Comparison of ENCODE assay signal across 1 cellular context in the genomic region with DNA sequence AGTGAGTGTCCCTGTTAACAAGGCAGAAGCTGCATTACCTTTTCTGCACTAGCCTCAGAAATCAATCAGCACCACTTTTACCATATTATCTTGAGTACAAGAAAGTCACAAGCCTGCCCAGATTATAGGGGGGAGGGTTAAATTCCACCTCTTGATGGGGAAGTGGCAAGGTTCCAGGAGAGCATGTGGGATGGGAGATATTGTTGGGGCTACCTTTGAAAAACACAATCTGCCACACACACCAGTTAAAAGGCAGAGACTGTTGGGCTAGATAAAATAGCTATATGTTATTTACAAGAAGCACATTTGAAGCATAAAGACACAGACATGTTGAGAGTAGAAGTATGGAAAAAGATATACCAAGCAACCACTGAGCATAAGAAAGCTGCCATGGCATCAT.
TF ChIP-seq lines count a peak whose summit lies in the region.

No MANE protein-coding gene starts in this region.

TF ChIP-seq in K562, 482 proteins besides CTCF, POLR2A, EP300 and RAD21 (continued from another document and continues in another):
- TF ChIP-seq, protein P1, sequence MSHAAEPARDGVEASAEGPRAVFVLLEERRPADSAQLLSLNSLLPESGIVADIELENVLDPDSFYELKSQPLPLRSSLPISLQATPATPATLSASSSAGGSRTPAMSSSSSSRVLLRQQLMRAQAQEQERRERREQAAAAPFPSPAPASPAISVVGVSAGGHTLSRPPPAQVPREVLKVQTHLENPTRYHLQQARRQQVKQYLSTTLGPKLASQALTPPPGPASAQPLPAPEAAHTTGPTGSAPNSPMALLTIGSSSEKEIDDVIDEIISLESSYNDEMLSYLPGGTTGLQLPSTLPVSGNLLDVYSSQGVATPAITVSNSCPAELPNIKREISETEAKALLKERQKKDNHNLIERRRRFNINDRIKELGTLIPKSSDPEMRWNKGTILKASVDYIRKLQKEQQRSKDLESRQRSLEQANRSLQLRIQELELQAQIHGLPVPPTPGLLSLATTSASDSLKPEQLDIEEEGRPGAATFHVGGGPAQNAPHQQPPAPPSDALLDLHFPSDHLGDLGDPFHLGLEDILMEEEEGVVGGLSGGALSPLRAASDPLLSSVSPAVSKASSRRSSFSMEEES (CRISPR knock-in tag; IDR thresholded peaks at IDR 0.05), result 0 out of 2 replicates have a peak, but pooled peaks have one; percentile 16
- TF ChIP-seq LEF1 (IDR thresholded peaks at IDR 0.05) (peak; percentile 98), FOXK2 (conservative IDR thresholded peaks at IDR 0.05 in 1 of 2, IDR thresholded peaks at IDR 0.05 in 1 of 2; ENCODE audit: low read depth in 2 of 2) (peak; percentile 74 to 83; a peak in 3 of 4 replicates), NUFIP1 (IDR thresholded peaks at IDR 0.05; ENCODE audit: partially characterized antibody) (no peak), ZNF561 (CRISPR knock-in tag; conservative IDR thresholded peaks at IDR 0.05) (no peak), ADNP (tag; IDR thresholded peaks at IDR 0.05) (peak; percentile 63), ZNF436 (CRISPR knock-in tag; IDR thresholded peaks at IDR 0.05) (no peak), HDAC1 (IDR thresholded peaks at IDR 0.05) (peak; percentile 96 to 99), ETV1 (tag; conservative IDR thresholded peaks at IDR 0.05; ENCODE audit: low read depth) (no peak), COPS2 (conservative IDR thresholded peaks at IDR 0.05) (no peak), KDM5B (IDR thresholded peaks at IDR 0.05; ENCODE audit: insufficient replicate concordance, low read depth, low read length) (no peak), ZNF445 (CRISPR knock-in tag; IDR thresholded peaks at IDR 0.05; ENCODE audit: low read depth) (no peak), NEUROD1 (IDR thresholded peaks at IDR 0.05; ENCODE audit: borderline replicate concordance, low read depth, low read length, partially characterized antibody) (peak; percentile 73), EZH2 (IDR thresholded peaks at IDR 0.05; ENCODE audit: borderline replicate concordance, low read depth, low read length) (peak; percentile 83; the same call in 1 of the 2 replicates), ZKSCAN8 (CRISPR knock-in tag; IDR thresholded peaks at IDR 0.05) (peak; percentile 83), DNMT1 (IDR thresholded peaks at IDR 0.05) (no peak), POLR2AphosphoS5 (IDR thresholded peaks at IDR 0.05; ENCODE audit: control insufficient read depth, insufficient read depth, low read depth, low read length) (peak; percentile 97), CBX8 (IDR thresholded peaks at IDR 0.05; ENCODE audit: borderline replicate concordance, extremely low read depth, low read depth, low read length, poor library complexity, severe bottlenecking) (no peak), FOSL1 (tag; conservative IDR thresholded peaks at IDR 0.05) (peak; percentile 63), TAF7 (tag; IDR thresholded peaks at IDR 0.05) (no peak), RBM14 (IDR thresholded peaks at IDR 0.05; ENCODE audit: borderline replicate concordance, insufficient read depth, low read depth, low read length) (no peak), MAZ (CRISPR knock-in tag; conservative IDR thresholded peaks at IDR 0.05 in 1 of 2, IDR thresholded peaks at IDR 0.05 in 1 of 2) (peak; percentile 45 to 59; a peak in 1 of 4 replicates), ZNF551 (CRISPR knock-in tag; IDR thresholded peaks at IDR 0.05) (no peak), TRIM28 (IDR thresholded peaks at IDR 0.05) (no peak), ELF4 (CRISPR knock-in tag; IDR thresholded peaks at IDR 0.05) (peak; percentile 94), ZNF239 (CRISPR knock-in tag; IDR thresholded peaks at IDR 0.05) (peak; percentile 50; the same call in 1 of the 2 replicates), ZNF589 (CRISPR knock-in tag; IDR thresholded peaks at IDR 0.05; ENCODE audit: low read depth) (peak; percentile 87), ZNF174 (CRISPR knock-in tag; IDR thresholded peaks at IDR 0.05) (no peak), E2F3 (CRISPR knock-in tag; IDR thresholded peaks at IDR 0.05) (no peak), CBX5 (IDR thresholded peaks at IDR 0.05; ENCODE audit: borderline replicate concordance, low read depth) (no peak), GTF2E2 (tag; IDR thresholded peaks at IDR 0.05) (no peak), ZNF140 (CRISPR knock-in tag; IDR thresholded peaks at IDR 0.05) (no peak)
- TF ChIP-seq, protein P2, sequence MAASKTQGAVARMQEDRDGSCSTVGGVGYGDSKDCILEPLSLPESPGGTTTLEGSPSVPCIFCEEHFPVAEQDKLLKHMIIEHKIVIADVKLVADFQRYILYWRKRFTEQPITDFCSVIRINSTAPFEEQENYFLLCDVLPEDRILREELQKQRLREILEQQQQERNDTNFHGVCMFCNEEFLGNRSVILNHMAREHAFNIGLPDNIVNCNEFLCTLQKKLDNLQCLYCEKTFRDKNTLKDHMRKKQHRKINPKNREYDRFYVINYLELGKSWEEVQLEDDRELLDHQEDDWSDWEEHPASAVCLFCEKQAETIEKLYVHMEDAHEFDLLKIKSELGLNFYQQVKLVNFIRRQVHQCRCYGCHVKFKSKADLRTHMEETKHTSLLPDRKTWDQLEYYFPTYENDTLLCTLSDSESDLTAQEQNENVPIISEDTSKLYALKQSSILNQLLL (CRISPR knock-in tag; IDR thresholded peaks at IDR 0.05; ENCODE audit: borderline replicate concordance), result no peak
- TF ChIP-seq, protein P3, sequence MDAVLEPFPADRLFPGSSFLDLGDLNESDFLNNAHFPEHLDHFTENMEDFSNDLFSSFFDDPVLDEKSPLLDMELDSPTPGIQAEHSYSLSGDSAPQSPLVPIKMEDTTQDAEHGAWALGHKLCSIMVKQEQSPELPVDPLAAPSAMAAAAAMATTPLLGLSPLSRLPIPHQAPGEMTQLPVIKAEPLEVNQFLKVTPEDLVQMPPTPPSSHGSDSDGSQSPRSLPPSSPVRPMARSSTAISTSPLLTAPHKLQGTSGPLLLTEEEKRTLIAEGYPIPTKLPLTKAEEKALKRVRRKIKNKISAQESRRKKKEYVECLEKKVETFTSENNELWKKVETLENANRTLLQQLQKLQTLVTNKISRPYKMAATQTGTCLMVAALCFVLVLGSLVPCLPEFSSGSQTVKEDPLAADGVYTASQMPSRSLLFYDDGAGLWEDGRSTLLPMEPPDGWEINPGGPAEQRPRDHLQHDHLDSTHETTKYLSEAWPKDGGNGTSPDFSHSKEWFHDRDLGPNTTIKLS (IDR thresholded peaks at IDR 0.05; ENCODE audit: borderline replicate concordance, low read depth), result 0 out of 2 replicates have a peak, but pooled peaks have one; percentile 36
- TF ChIP-seq, protein P4, sequence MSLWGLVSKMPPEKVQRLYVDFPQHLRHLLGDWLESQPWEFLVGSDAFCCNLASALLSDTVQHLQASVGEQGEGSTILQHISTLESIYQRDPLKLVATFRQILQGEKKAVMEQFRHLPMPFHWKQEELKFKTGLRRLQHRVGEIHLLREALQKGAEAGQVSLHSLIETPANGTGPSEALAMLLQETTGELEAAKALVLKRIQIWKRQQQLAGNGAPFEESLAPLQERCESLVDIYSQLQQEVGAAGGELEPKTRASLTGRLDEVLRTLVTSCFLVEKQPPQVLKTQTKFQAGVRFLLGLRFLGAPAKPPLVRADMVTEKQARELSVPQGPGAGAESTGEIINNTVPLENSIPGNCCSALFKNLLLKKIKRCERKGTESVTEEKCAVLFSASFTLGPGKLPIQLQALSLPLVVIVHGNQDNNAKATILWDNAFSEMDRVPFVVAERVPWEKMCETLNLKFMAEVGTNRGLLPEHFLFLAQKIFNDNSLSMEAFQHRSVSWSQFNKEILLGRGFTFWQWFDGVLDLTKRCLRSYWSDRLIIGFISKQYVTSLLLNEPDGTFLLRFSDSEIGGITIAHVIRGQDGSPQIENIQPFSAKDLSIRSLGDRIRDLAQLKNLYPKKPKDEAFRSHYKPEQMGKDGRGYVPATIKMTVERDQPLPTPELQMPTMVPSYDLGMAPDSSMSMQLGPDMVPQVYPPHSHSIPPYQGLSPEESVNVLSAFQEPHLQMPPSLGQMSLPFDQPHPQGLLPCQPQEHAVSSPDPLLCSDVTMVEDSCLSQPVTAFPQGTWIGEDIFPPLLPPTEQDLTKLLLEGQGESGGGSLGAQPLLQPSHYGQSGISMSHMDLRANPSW (CRISPR knock-in tag; IDR thresholded peaks at IDR 0.05), result no peak
- TF ChIP-seq, protein P5, sequence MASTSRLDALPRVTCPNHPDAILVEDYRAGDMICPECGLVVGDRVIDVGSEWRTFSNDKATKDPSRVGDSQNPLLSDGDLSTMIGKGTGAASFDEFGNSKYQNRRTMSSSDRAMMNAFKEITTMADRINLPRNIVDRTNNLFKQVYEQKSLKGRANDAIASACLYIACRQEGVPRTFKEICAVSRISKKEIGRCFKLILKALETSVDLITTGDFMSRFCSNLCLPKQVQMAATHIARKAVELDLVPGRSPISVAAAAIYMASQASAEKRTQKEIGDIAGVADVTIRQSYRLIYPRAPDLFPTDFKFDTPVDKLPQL (IDR thresholded peaks at IDR 0.05; ENCODE audit: extremely low read depth, insufficient read length), result no peak
- TF ChIP-seq, protein P6, sequence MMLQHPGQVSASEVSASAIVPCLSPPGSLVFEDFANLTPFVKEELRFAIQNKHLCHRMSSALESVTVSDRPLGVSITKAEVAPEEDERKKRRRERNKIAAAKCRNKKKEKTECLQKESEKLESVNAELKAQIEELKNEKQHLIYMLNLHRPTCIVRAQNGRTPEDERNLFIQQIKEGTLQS (IDR thresholded peaks at IDR 0.05), result peak; percentile 43; the same call in 1 of the 2 replicates
- TF ChIP-seq, protein P6 (CRISPR knock-in tag; conservative IDR thresholded peaks at IDR 0.05), result no peak
- TF ChIP-seq, protein P7, sequence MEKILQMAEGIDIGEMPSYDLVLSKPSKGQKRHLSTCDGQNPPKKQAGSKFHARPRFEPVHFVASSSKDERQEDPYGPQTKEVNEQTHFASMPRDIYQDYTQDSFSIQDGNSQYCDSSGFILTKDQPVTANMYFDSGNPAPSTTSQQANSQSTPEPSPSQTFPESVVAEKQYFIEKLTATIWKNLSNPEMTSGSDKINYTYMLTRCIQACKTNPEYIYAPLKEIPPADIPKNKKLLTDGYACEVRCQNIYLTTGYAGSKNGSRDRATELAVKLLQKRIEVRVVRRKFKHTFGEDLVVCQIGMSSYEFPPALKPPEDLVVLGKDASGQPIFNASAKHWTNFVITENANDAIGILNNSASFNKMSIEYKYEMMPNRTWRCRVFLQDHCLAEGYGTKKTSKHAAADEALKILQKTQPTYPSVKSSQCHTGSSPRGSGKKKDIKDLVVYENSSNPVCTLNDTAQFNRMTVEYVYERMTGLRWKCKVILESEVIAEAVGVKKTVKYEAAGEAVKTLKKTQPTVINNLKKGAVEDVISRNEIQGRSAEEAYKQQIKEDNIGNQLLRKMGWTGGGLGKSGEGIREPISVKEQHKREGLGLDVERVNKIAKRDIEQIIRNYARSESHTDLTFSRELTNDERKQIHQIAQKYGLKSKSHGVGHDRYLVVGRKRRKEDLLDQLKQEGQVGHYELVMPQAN (IDR thresholded peaks at IDR 0.05; ENCODE audit: borderline replicate concordance), result no peak
- TF ChIP-seq, protein P8, sequence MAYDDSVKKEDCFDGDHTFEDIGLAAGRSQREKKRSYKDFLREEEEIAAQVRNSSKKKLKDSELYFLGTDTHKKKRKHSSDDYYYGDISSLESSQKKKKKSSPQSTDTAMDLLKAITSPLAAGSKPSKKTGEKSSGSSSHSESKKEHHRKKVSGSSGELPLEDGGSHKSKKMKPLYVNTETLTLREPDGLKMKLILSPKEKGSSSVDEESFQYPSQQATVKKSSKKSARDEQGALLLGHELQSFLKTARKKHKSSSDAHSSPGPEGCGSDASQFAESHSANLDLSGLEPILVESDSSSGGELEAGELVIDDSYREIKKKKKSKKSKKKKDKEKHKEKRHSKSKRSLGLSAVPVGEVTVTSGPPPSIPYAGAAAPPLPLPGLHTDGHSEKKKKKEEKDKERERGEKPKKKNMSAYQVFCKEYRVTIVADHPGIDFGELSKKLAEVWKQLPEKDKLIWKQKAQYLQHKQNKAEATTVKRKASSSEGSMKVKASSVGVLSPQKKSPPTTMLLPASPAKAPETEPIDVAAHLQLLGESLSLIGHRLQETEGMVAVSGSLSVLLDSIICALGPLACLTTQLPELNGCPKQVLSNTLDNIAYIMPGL (CRISPR knock-in tag; IDR thresholded peaks at IDR 0.05), result no peak
- TF ChIP-seq, protein P9, sequence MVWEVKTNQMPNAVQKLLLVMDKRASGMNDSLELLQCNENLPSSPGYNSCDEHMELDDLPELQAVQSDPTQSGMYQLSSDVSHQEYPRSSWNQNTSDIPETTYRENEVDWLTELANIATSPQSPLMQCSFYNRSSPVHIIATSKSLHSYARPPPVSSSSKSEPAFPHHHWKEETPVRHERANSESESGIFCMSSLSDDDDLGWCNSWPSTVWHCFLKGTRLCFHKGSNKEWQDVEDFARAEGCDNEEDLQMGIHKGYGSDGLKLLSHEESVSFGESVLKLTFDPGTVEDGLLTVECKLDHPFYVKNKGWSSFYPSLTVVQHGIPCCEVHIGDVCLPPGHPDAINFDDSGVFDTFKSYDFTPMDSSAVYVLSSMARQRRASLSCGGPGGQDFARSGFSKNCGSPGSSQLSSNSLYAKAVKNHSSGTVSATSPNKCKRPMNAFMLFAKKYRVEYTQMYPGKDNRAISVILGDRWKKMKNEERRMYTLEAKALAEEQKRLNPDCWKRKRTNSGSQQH (CRISPR knock-in tag; IDR thresholded peaks at IDR 0.05), result no peak
- TF ChIP-seq, protein P10, sequence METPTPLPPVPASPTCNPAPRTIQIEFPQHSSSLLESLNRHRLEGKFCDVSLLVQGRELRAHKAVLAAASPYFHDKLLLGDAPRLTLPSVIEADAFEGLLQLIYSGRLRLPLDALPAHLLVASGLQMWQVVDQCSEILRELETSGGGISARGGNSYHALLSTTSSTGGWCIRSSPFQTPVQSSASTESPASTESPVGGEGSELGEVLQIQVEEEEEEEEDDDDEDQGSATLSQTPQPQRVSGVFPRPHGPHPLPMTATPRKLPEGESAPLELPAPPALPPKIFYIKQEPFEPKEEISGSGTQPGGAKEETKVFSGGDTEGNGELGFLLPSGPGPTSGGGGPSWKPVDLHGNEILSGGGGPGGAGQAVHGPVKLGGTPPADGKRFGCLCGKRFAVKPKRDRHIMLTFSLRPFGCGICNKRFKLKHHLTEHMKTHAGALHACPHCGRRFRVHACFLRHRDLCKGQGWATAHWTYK (CRISPR knock-in tag; IDR thresholded peaks at IDR 0.05), result peak; percentile 70; the same call in 1 of the 2 replicates
- TF ChIP-seq, protein P11, sequence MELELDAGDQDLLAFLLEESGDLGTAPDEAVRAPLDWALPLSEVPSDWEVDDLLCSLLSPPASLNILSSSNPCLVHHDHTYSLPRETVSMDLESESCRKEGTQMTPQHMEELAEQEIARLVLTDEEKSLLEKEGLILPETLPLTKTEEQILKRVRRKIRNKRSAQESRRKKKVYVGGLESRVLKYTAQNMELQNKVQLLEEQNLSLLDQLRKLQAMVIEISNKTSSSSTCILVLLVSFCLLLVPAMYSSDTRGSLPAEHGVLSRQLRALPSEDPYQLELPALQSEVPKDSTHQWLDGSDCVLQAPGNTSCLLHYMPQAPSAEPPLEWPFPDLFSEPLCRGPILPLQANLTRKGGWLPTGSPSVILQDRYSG (tag; conservative IDR thresholded peaks at IDR 0.05; ENCODE audit: low read depth), result 0 out of 2 replicates have a peak, but pooled peaks have one; percentile 50
- TF ChIP-seq, protein P12, sequence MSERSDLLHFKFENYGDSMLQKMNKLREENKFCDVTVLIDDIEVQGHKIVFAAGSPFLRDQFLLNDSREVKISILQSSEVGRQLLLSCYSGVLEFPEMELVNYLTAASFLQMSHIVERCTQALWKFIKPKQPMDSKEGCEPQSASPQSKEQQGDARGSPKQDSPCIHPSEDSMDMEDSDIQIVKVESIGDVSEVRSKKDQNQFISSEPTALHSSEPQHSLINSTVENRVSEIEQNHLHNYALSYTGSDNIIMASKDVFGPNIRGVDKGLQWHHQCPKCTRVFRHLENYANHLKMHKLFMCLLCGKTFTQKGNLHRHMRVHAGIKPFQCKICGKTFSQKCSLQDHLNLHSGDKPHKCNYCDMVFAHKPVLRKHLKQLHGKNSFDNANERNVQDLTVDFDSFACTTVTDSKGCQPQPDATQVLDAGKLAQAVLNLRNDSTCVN (CRISPR knock-in tag; IDR thresholded peaks at IDR 0.05), result no peak
